1 cellular context compared by ENCODE assay signal in genomic region chr10:5532231-5532605, GRCh38.
A peak's percentile ranks its signal among the peaks of the same experiment; 100 is the strongest.
TF ChIP-seq lines count a peak whose summit lies in the region.

No MANE protein-coding gene starts in this region.

TF ChIP-seq in HepG2, 621 proteins besides CTCF, POLR2A, EP300 and RAD21:
- TF ChIP-seq SOX6 (IDR thresholded peaks at IDR 0.05) (no peak), SOX6 (CRISPR knock-in tag; IDR thresholded peaks at IDR 0.05) (no peak), ZNF142 (CRISPR knock-in tag; IDR thresholded peaks at IDR 0.05) (0 out of 2 replicates have a peak, but pooled peaks have one; percentile 10)
TF ChIP-seq in HepG2: peak in this region for 1.
